Comparison of ENCODE assay signal across 9 cellular contexts in genomic region chr2:219247678-219248642, GRCh38. TPM values are rescaled to one million over a fixed set of nuclear protein-coding genes. Genes with fewer than 3 reads are reported as not detected.
A peak's percentile ranks its signal among the peaks of the same experiment; 100 is the strongest.
DNase-seq lines count a peak whose midpoint lies in the region; ATAC-seq and TF ChIP-seq lines count a peak whose summit lies in the region.
"Had no signal": no experiment of that assay in that cellular context is flagged by ENCODE, and none has a peak within 500 bp of the region (broad histone marks: within the 10 kb centered on the region; RNA-seq: fewer than 3 reads in every experiment).

No MANE protein-coding gene starts in this region.

- H3K36me3 Mint-ChIP-seq in activated B cell treated with CpG ODN at 0.5 μM for 24 hours (ENCODE audit: low read depth): peaks cover 50% of the 10 kb centered on the region

- H3K27me3 ChIP-seq in effector memory CD4-positive, alpha-beta T cell (replicated peaks; ENCODE audit: control insufficient read depth, insufficient read depth, low read length, poor library complexity, severe bottlenecking): no peaks in the 10 kb centered on the region

- H3K36me3 ChIP-seq in effector memory CD4-positive, alpha-beta T cell (ENCODE audit: control insufficient read depth, insufficient read depth, low read length): peaks cover 12% of the 10 kb centered on the region

- H3K4me1 ChIP-seq in effector memory CD4-positive, alpha-beta T cell (ENCODE audit: control insufficient read depth, insufficient read depth, low read length, poor library complexity, severe bottlenecking): peaks cover 75% of the 10 kb centered on the region

- H3K4me3 Mint-ChIP-seq in activated B cell treated with CpG ODN at 0.5 μM for 24 hours: peak overlapping the region; percentile 70

- CTCF ChIA-PET in activated B cell treated with CpG ODN at 0.5 μM for 24 hours (lab: Charles Lee): interaction anchor here (0.7 to 5.2 kb wide), 4 partner anchors 27 to 88 kb away, joined by 3 to 35 read pairs (median 17); partner anchors contain the start of gene DNAJB2

- intact Hi-C loops in activated B cell treated with CpG ODN at 0.5 μM for 24 hours (cut with micrococcal nuclease): no loop called here

- peak overlapping the region; percentile 69 for H3K27ac ChIP-seq in effector memory CD4-positive, alpha-beta T cell (ENCODE audit: insufficient read depth, low read length, poor library complexity, severe bottlenecking)
- H3K27ac ChIP-seq in substantia nigra (ENCODE audit: low read depth, low read length, poor library complexity, severe bottlenecking): no peak overlapping the region

- DNase-seq in activated B cell treated with CpG ODN at 0.5 μM for 24 hours: no peak
- DNase-seq in effector memory CD4-positive, alpha-beta T cell: peak; percentile 51 to 63 (median 59)
- peak; percentile 74 for DNase-seq in stimulated activated CD4-positive, alpha-beta T cell treated with anti-CD3 and anti-CD28 coated beads, Interleukin-15, amount 100 ng/mL, for 24 hours
- no peak for DNase-seq in substantia nigra (lab: John Stamatoyannopoulos, UW)
- DNase-seq in NCI-H524 treated with DMSO at 0.1 percent for 48 hours (lab: John Stamatoyannopoulos, UW): no peak
- DNase-seq in ureter (ENCODE audit: low spot score): no peak
- DNase-seq in NCI-H446 treated with DMSO at 0.1 percent for 48 hours (lab: John Stamatoyannopoulos, UW): no peak

- H3K9me3 Mint-ChIP-seq in activated B cell treated with CpG ODN at 0.5 μM for 24 hours: no peaks in the 10 kb centered on the region

- no peak for TF ChIP-seq CTCF in activated B cell treated with CpG ODN at 0.5 μM for 24 hours (IDR thresholded peaks at IDR 0.05)

- peak overlapping the region; percentile 98 for H3K27ac Mint-ChIP-seq in activated B cell treated with CpG ODN at 0.5 μM for 24 hours

- H3K9me3 ChIP-seq in effector memory CD4-positive, alpha-beta T cell (ENCODE audit: control insufficient read depth, low read length): no peaks in the 10 kb centered on the region

- ATAC-seq in activated B cell treated with CpG ODN at 0.5 μM for 24 hours (ENCODE audit: low read depth): peak; percentile 30

- POLR2A ChIA-PET in activated B cell treated with CpG ODN at 0.5 μM for 24 hours (lab: Charles Lee): interaction anchor here (0.5 to 12.0 kb wide), 16 partner anchors 10 to 950 kb away, joined by 3 to 287 read pairs (median 10); partner anchors contain the start of genes ABCB6, ANKZF1, ATG9A and CNPPD1

- peak overlapping the region; percentile 27; the same call in 1 of the 2 replicates for H3K4me3 ChIP-seq in GM08714 (ENCODE audit: low read length)
- peak overlapping the region; percentile 37 for H3K4me3 ChIP-seq in effector memory CD4-positive, alpha-beta T cell (ENCODE audit: insufficient read depth, low read depth, low read length, poor library complexity, severe bottlenecking)

- no peaks in the 10 kb centered on the region for H3K27me3 Mint-ChIP-seq in activated B cell treated with CpG ODN at 0.5 μM for 24 hours

- H3K4me1 Mint-ChIP-seq in activated B cell treated with CpG ODN at 0.5 μM for 24 hours: peaks cover 83% of the 10 kb centered on the region

RNA-seq across cellular contexts. Expression of gene STK16, which starts 2.7 kb away (rescaled TPM):
- total RNA-seq in activated B cell treated with CpG ODN at 0.5 μM for 24 hours (31.0 and 36.5 TPM in 2 replicates), ureter (32.9 TPM)

RNA-seq across cellular contexts. Expression of gene GLB1L, which starts 2.7 kb away (rescaled TPM):
- total RNA-seq in activated B cell treated with CpG ODN at 0.5 μM for 24 hours (4.5 and 4.6 TPM in 2 replicates), ureter (9.9 TPM)

RNA-seq across cellular contexts. Expression of gene TUBA4B, which starts 5.1 kb away (rescaled TPM):
- 0.20 TPM in 1 of 2 replicates, not detected in the other for total RNA-seq in activated B cell treated with CpG ODN at 0.5 μM for 24 hours
- not detected for total RNA-seq in ureter
- total RNA-seq: kidney epithelial cell had no signal

RNA-seq across cellular contexts. Expression of gene TUBA4A, which starts 5.8 kb away (rescaled TPM):
- total RNA-seq in activated B cell treated with CpG ODN at 0.5 μM for 24 hours: 184 and 192 TPM in 2 replicates
- 85.1 TPM for total RNA-seq in ureter

RNA-seq across cellular contexts. Expression of gene ANKZF1, which starts 18.4 kb away (rescaled TPM):
- 96.0 and 105 TPM in 2 replicates for total RNA-seq in activated B cell treated with CpG ODN at 0.5 μM for 24 hours
- total RNA-seq in ureter: 73.1 TPM

Comparison
In these comparisons a context has a peak if more than half of its experiments do, and no peak if none do; other contexts are left out.
1. DNase-seq: peak in effector memory CD4-positive, alpha-beta T cell (3 of 3) and stimulated activated CD4-positive, alpha-beta T cell treated with anti-CD3 and anti-CD28 coated beads, Interleukin-15, amount 100 ng/mL, for 24 hours (single experiment); none in activated B cell treated with CpG ODN at 0.5 μM for 24 hours (single experiment), substantia nigra (0 of 49), NCI-H524 treated with DMSO at 0.1 percent for 48 hours (single experiment), ureter (single experiment) and NCI-H446 treated with DMSO at 0.1 percent for 48 hours (single experiment).